11 cellular contexts compared by ENCODE assay signal in genomic region chr1:94020764-94021579, GRCh38.
DNase-seq lines count a peak whose midpoint lies in the region; ATAC-seq, FAIRE-seq and TF ChIP-seq lines count a peak whose summit lies in the region.
"Had no signal": no experiment of that assay in that cellular context is flagged by ENCODE, and none has a peak within 500 bp of the region (broad histone marks: within the 10 kb centered on the region; RNA-seq: fewer than 3 reads in every experiment).

No MANE protein-coding gene starts in this region.

- H3K9me3 Mint-ChIP-seq in stimulated activated naive B cell treated with anti-CD40 and anti-IgM and Interleukin-4, amounts not matched to agents 10 μg/mL and 1 μg/mL and 100 μg/mL, for 72 hours, result no peaks in the 10 kb centered on the region
- H3K9me3 Mint-ChIP-seq: activated B cell treated with CpG ODN at 0.5 μM for 24 hours had no signal

- no peak overlapping the region for H3K27ac Mint-ChIP-seq in stimulated activated naive B cell treated with anti-CD40 and anti-IgM and Interleukin-4, amounts not matched to agents 10 μg/mL and 1 μg/mL and 100 μg/mL, for 72 hours
- H3K27ac Mint-ChIP-seq: activated B cell treated with CpG ODN at 0.5 μM for 24 hours had no signal

- H3K27me3 ChIP-seq in cardiac muscle cell (no peaks in the 10 kb centered on the region), right atrium auricular region (no peaks in the 10 kb centered on the region), keratinocyte (ENCODE audit: control insufficient read depth, extremely low read depth, insufficient read depth, low read length) (no peaks in the 10 kb centered on the region)
- H3K27me3 ChIP-seq: BLaER1 treated with 17β-estradiol and CSF1 and Interleukin-3, amounts not matched to agents 10 nM and 100 nM had no signal

- H3K27ac ChIP-seq in cardiac muscle cell (no peak overlapping the region), right atrium auricular region (no peak overlapping the region), keratinocyte (ENCODE audit: control insufficient read depth, insufficient read depth, low read length) (no peak overlapping the region), caudate nucleus (ENCODE audit: low read depth, low read length) (no peak overlapping the region)
- H3K27ac ChIP-seq: BLaER1 treated with 17β-estradiol and CSF1 and Interleukin-3, amounts not matched to agents 10 nM and 100 nM had no signal

- H3K4me1 ChIP-seq in cardiac muscle cell (ENCODE audit: low read depth) (no peaks in the 10 kb centered on the region), right atrium auricular region (peaks cover 0 to 30% of the 10 kb centered on the region in 2 donors), keratinocyte (ENCODE audit: control insufficient read depth, extremely low read depth, insufficient read depth, low read length) (peaks cover 6% of the 10 kb centered on the region)

- TF ChIP-seq CTCF in cardiac muscle cell (IDR thresholded peaks at IDR 0.05; ENCODE audit: low read depth, low read length), result no peak
- TF ChIP-seq CTCF in right atrium auricular region (IDR thresholded peaks at IDR 0.05), result no peak
- TF ChIP-seq CTCF in cardiac fibroblast (IDR thresholded peaks at IDR 0.05; ENCODE audit: low read depth, low read length), result no peak
- TF ChIP-seq CTCF in keratinocyte (optimal IDR thresholded peaks at IDR 0.05 in 1 of 3, IDR thresholded peaks at IDR 0.05 in 1 of 3, conservative IDR thresholded peaks at IDR 0.05 in 1 of 3; ENCODE audit: extremely low read depth in 1 of 3, insufficient read depth in 2 of 3, low read length in 3 of 3), result no peak

- H2AFZ ChIP-seq in keratinocyte (ENCODE audit: control insufficient read depth, low read length), result no peak overlapping the region

- no peaks in the 10 kb centered on the region for H3K9me3 ChIP-seq in cardiac muscle cell (ENCODE audit: low read depth)
- H3K9me3 ChIP-seq in right atrium auricular region, result no peaks in the 10 kb centered on the region
- H3K9me3 ChIP-seq in keratinocyte (ENCODE audit: control insufficient read depth, low read depth, low read length), result no peaks in the 10 kb centered on the region
- H3K9me3 ChIP-seq: BLaER1 treated with 17β-estradiol and CSF1 and Interleukin-3, amounts not matched to agents 10 nM and 100 nM had no signal

- no peak overlapping the region for H3K9ac ChIP-seq in keratinocyte (ENCODE audit: control insufficient read depth, extremely low read depth, insufficient read depth, low read length)
- H3K9ac ChIP-seq: BLaER1 treated with 17β-estradiol and CSF1 and Interleukin-3, amounts not matched to agents 10 nM and 100 nM had no signal

- H3K79me2 ChIP-seq in keratinocyte (ENCODE audit: control insufficient read depth, insufficient read depth, low read length), result no peaks in the 10 kb centered on the region

- peaks cover 15 to 19% of the 10 kb centered on the region in 2 donors for H3K27me3 Mint-ChIP-seq in stimulated activated naive B cell treated with anti-CD40 and anti-IgM and Interleukin-4, amounts not matched to agents 10 μg/mL and 1 μg/mL and 100 μg/mL, for 72 hours

- H3K36me3 Mint-ChIP-seq in stimulated activated naive B cell treated with anti-CD40 and anti-IgM and Interleukin-4, amounts not matched to agents 10 μg/mL and 1 μg/mL and 100 μg/mL, for 72 hours, result no peaks in the 10 kb centered on the region

- H3K4me2 ChIP-seq in keratinocyte (ENCODE audit: control insufficient read depth, extremely low read depth, insufficient read depth, low read depth, low read length), result no peak overlapping the region
- H3K4me2 ChIP-seq: BLaER1 treated with 17β-estradiol and CSF1 and Interleukin-3, amounts not matched to agents 10 nM and 100 nM had no signal

- H3K4me3 Mint-ChIP-seq in stimulated activated naive B cell treated with anti-CD40 and anti-IgM and Interleukin-4, amounts not matched to agents 10 μg/mL and 1 μg/mL and 100 μg/mL, for 72 hours, result no peak overlapping the region
- H3K4me3 Mint-ChIP-seq: activated B cell treated with CpG ODN at 0.5 μM for 24 hours had no signal

- peak; percentile 11 to 98 for DNase-seq in cardiac muscle cell (ENCODE audit: low read depth in 1 of 2, low spot score in 1 of 2)
- DNase-seq in right atrium auricular region (ENCODE audit: low spot score), result no peak
- peak; percentile 89 to 98 for DNase-seq in cardiac fibroblast (ENCODE audit: low read depth in 2 of 2)
- no peak for DNase-seq in keratinocyte (ENCODE audit: low read depth, low spot score)
- DNase-seq in stimulated activated naive B cell treated with anti-CD40 and anti-IgM and Interleukin-4, amounts not matched to agents 10 μg/mL and 1 μg/mL and 100 μg/mL, for 72 hours, result no peak
- DNase-seq in caudate nucleus (lab: John Stamatoyannopoulos, UW), result no peak
- DNase-seq in NCI-H2227 treated with DMSO at 0.1 percent for 48 hours (lab: John Stamatoyannopoulos, UW), result no peak
- no peak for DNase-seq in activated CD4-positive, alpha-beta T cell treated with anti-CD3 and anti-CD28 coated beads, Interleukin-2, amount 50 U/mL, for 1 hour
- DNase-seq: activated B cell treated with CpG ODN at 0.5 μM for 24 hours had no signal

- dilution Hi-C loops in keratinocyte (cut with MboI; ENCODE audit: extremely low pct_ligation_motif_present, low sequenced_read_pairs), result no loop called here

- H3K4me3 ChIP-seq in cardiac muscle cell (no peak overlapping the region), right atrium auricular region (no peak overlapping the region), cardiac fibroblast (replicated peaks in 1 of 2; ENCODE audit: low read depth in 2 of 2, low read length in 2 of 2) (no peak overlapping the region), keratinocyte (ENCODE audit: control insufficient read depth in 2 of 3, extremely low read depth in 1 of 3, insufficient read depth in 2 of 3, low read depth in 1 of 3, low read length in 3 of 3) (no peak overlapping the region)
- H3K4me3 ChIP-seq: BLaER1 treated with 17β-estradiol and CSF1 and Interleukin-3, amounts not matched to agents 10 nM and 100 nM; skin epidermis had no signal

- no peaks in the 10 kb centered on the region for H4K20me1 ChIP-seq in keratinocyte (ENCODE audit: control insufficient read depth, extremely low read depth, insufficient read depth, low read length)
- H4K20me1 ChIP-seq: BLaER1 treated with 17β-estradiol and CSF1 and Interleukin-3, amounts not matched to agents 10 nM and 100 nM had no signal

- peak; percentile 86 for FAIRE-seq in keratinocyte (lab: Jason Lieb, UNC)

- H3K9me1 ChIP-seq in keratinocyte (ENCODE audit: control insufficient read depth, extremely low read depth, insufficient read depth, low read length), result no peaks in the 10 kb centered on the region

- no peak for ATAC-seq in stimulated activated naive B cell treated with anti-CD40 and anti-IgM and Interleukin-4, amounts not matched to agents 10 μg/mL and 1 μg/mL and 100 μg/mL, for 72 hours (replicated peaks)

- H3K36me3 ChIP-seq in cardiac muscle cell (no peaks in the 10 kb centered on the region), right atrium auricular region (no peaks in the 10 kb centered on the region), keratinocyte (ENCODE audit: control insufficient read depth in 2 of 2, extremely low read depth in 1 of 2, insufficient read depth in 2 of 2, low read length in 2 of 2) (no peaks in the 10 kb centered on the region)
- H3K36me3 ChIP-seq: BLaER1 treated with 17β-estradiol and CSF1 and Interleukin-3, amounts not matched to agents 10 nM and 100 nM had no signal

- peaks cover 0 to 2% of the 10 kb centered on the region in 2 donors for H3K4me1 Mint-ChIP-seq in stimulated activated naive B cell treated with anti-CD40 and anti-IgM and Interleukin-4, amounts not matched to agents 10 μg/mL and 1 μg/mL and 100 μg/mL, for 72 hours
- H3K4me1 Mint-ChIP-seq: activated B cell treated with CpG ODN at 0.5 μM for 24 hours had no signal

Comparison
In these comparisons a context has a peak if more than half of its experiments do, and no peak if none do; other contexts are left out.
1. DNase-seq: peak in cardiac muscle cell (2 of 2) and cardiac fibroblast (2 of 2); none in right atrium auricular region (single experiment), keratinocyte (single experiment), stimulated activated naive B cell treated with anti-CD40 and anti-IgM and Interleukin-4, amounts not matched to agents 10 μg/mL and 1 μg/mL and 100 μg/mL, for 72 hours (single experiment), caudate nucleus (0 of 61), NCI-H2227 treated with DMSO at 0.1 percent for 48 hours (single experiment) and activated CD4-positive, alpha-beta T cell treated with anti-CD3 and anti-CD28 coated beads, Interleukin-2, amount 50 U/mL, for 1 hour (single experiment).